In genomic region chr9:133360400-133361393, GRCh38 we compare ENCODE assay signal across 9 cellular contexts. TPM values are rescaled to one million over a fixed set of nuclear protein-coding genes. Genes with fewer than 3 reads are reported as not detected.
DNase-seq lines count a peak whose midpoint lies in the region; ATAC-seq, FAIRE-seq and TF ChIP-seq lines count a peak whose summit lies in the region.
"Had no signal": no experiment of that assay in that cellular context is flagged by ENCODE, and none has a peak within 500 bp of the region (broad histone marks: within the 10 kb centered on the region; RNA-seq: fewer than 3 reads in every experiment).

No MANE protein-coding gene starts in this region.

- ATAC-seq in A549 (no peak), lower lobe of right lung (no peak), HG03432 (IDR thresholded peaks at IDR 0.05; ENCODE audit: unreplicated experiment) (no peak)
- ATAC-seq: pancreas had no signal

- TF ChIP-seq EP300 in A549 (IDR thresholded peaks at IDR 0.05), result no peak

- H3K27ac ChIP-seq in A549 (no peak overlapping the region), lower lobe of right lung (no peak overlapping the region)
- H3K27ac ChIP-seq: pancreas had no signal

- peak overlapping the region; percentile 78 for H3K27ac Mint-ChIP-seq in activated T-helper 2 cell treated with anti-CD3 and anti-CD28 coated beads, Interferon-gamma antibody, Interleukin-2, Interleukin-4, amounts not matched to agents 10 μg/mL and 5 μg/mL and 100 μg/mL, durations not matched to agents 14 hours and 24 hours and 36 hours

- no peak overlapping the region for H3K4me2 ChIP-seq in A549

- H3K9me3 Mint-ChIP-seq in activated T-helper 2 cell treated with anti-CD3 and anti-CD28 coated beads, Interferon-gamma antibody, Interleukin-2, Interleukin-4, amounts not matched to agents 10 μg/mL and 5 μg/mL and 100 μg/mL, durations not matched to agents 14 hours and 24 hours and 36 hours, result no peaks in the 10 kb centered on the region

- FAIRE-seq in A549 (lab: Jason Lieb, UNC), result no peak
- FAIRE-seq: pancreas had no signal

- H3K36me3 ChIP-seq in lower lobe of right lung, result peaks cover 81% of the 10 kb centered on the region

- no peaks in the 10 kb centered on the region for H3K27me3 ChIP-seq in lower lobe of right lung (ENCODE audit: low read depth)
- H3K27me3 ChIP-seq: pancreas had no signal

- TF ChIP-seq CTCF in A549 (IDR thresholded peaks at IDR 0.05) (no peak), lower lobe of right lung (IDR thresholded peaks at IDR 0.05) (no peak)

- H3K4me3 Mint-ChIP-seq in activated T-helper 2 cell treated with anti-CD3 and anti-CD28 coated beads, Interferon-gamma antibody, Interleukin-2, Interleukin-4, amounts not matched to agents 10 μg/mL and 5 μg/mL and 100 μg/mL, durations not matched to agents 14 hours and 24 hours and 36 hours (ENCODE audit: low read depth), result no peak overlapping the region

- no peak for TF ChIP-seq RAD21 in A549 (conservative IDR thresholded peaks at IDR 0.05 in 1 of 2, IDR thresholded peaks at IDR 0.05 in 1 of 2)

- POLR2A ChIA-PET in A549 (lab: Yijun Ruan, JAX), result interaction anchor here (1.2 kb wide), 2 partner anchors 12 to 126 kb away, joined by 3 to 5 read pairs; partner anchors contain the start of genes MED22 and RPL7A

- DNase-seq in A549 (ENCODE audit: low read depth in 1 of 2, low spot score in 1 of 2) (no peak), lower lobe of right lung (peak; percentile 37), cerebellar nuclear complex (lab: John Stamatoyannopoulos, UW) (no peak), hippocampal formation (lab: John Stamatoyannopoulos, UW) (no peak), amygdala (lab: John Stamatoyannopoulos, UW) (no peak)
- DNase-seq in activated T-helper 2 cell treated with anti-CD3 and anti-CD28 coated beads, Interferon-gamma antibody, Interleukin-2, Interleukin-4, amounts not matched to agents 10 μg/mL and 5 μg/mL and 100 μg/mL, durations not matched to agents 14 hours and 24 hours and 36 hours (ENCODE audit: low spot score), result no peak

- H3K36me3 Mint-ChIP-seq in activated T-helper 2 cell treated with anti-CD3 and anti-CD28 coated beads, Interferon-gamma antibody, Interleukin-2, Interleukin-4, amounts not matched to agents 10 μg/mL and 5 μg/mL and 100 μg/mL, durations not matched to agents 14 hours and 24 hours and 36 hours (ENCODE audit: low read depth), result peaks cover 65% of the 10 kb centered on the region

- CTCF ChIA-PET in A549 (lab: Yijun Ruan, JAX), result interaction anchor here (0.7 to 7.5 kb wide), 6 partner anchors 11 to 125 kb away, joined by 3 to 59 read pairs (median 13); partner anchors contain the start of gene CACFD1

- H3K4me1 ChIP-seq in A549 (peaks cover 7% of the 10 kb centered on the region; the same call in 1 of the 3 replicates), lower lobe of right lung (peaks cover 21% of the 10 kb centered on the region)

- intact Hi-C loops in activated T-helper 2 cell treated with anti-CD3 and anti-CD28 coated beads, Interferon-gamma antibody, Interleukin-2, Interleukin-4, amounts not matched to agents 10 μg/mL and 5 μg/mL and 100 μg/mL, durations not matched to agents 14 hours and 24 hours and 36 hours (cut with micrococcal nuclease), result no loop called here
- intact Hi-C loops in lower lobe of right lung (cut with DNase I), result no loop called here

- no peaks in the 10 kb centered on the region for H3K9me3 ChIP-seq in A549
- H3K9me3 ChIP-seq in lower lobe of right lung, result no peaks in the 10 kb centered on the region
- H3K9me3 ChIP-seq: pancreas had no signal

- H3K27me3 Mint-ChIP-seq in activated T-helper 2 cell treated with anti-CD3 and anti-CD28 coated beads, Interferon-gamma antibody, Interleukin-2, Interleukin-4, amounts not matched to agents 10 μg/mL and 5 μg/mL and 100 μg/mL, durations not matched to agents 14 hours and 24 hours and 36 hours (ENCODE audit: low read depth), result no peaks in the 10 kb centered on the region

- 94% methylated on average over 21 of the region's 21 CpGs for WGBS in A549 (ENCODE audit: missing lambda C conversion rate)

- no peak for TF ChIP-seq POLR2A in A549 (IDR thresholded peaks at IDR 0.05; ENCODE audit: low read length)
- peak; percentile 5 for TF ChIP-seq POLR2A in GM19193 (IDR thresholded peaks at IDR 0.05; ENCODE audit: extremely low read depth, insufficient read depth, insufficient read length)

- H3K4me3 ChIP-seq in A549, result no peak overlapping the region
- no peak overlapping the region for H3K4me3 ChIP-seq in lower lobe of right lung
- H3K4me3 ChIP-seq: pancreas had no signal

- peaks cover 37% of the 10 kb centered on the region for H3K4me1 Mint-ChIP-seq in activated T-helper 2 cell treated with anti-CD3 and anti-CD28 coated beads, Interferon-gamma antibody, Interleukin-2, Interleukin-4, amounts not matched to agents 10 μg/mL and 5 μg/mL and 100 μg/mL, durations not matched to agents 14 hours and 24 hours and 36 hours (ENCODE audit: low read depth)

TF ChIP-seq in A549, 52 proteins besides CTCF, POLR2A, EP300 and RAD21:
- TF ChIP-seq E2F6 (IDR thresholded peaks at IDR 0.05; ENCODE audit: borderline replicate concordance, low read depth) (no peak), FOSB (CRISPR knock-in tag; IDR thresholded peaks at IDR 0.05) (0 out of 2 replicates have a peak, but pooled peaks have one; percentile 34)

RNA-seq across cellular contexts. Expression of gene SURF2, which starts 4.3 kb away (rescaled TPM):
- polyA plus RNA-seq in A549 (2011; rRNA removed) (15.4 and 25.2 TPM in 2 replicates), A549 (2017; fragmentation: RNase III; extraction: RNeasy Plus Mini Kit Qiagen cat#74134 plus additional on column Dnase treatment) (34.9 to 36.9 TPM (median 35.6 TPM) in 3 replicates)
- polyA plus RNA-seq in A549 (2012; cell fraction: cytosol; rRNA removed), result 56.1 and 56.8 TPM in 2 replicates
- polyA plus RNA-seq in A549 (2012; cell fraction: nucleus; rRNA removed), result 26.9 and 34.3 TPM in 2 replicates
- polyA minus RNA-seq in A549 (2011; rRNA and poly(A)+ RNA removed), result 8.1 and 8.4 TPM in 2 replicates
- total RNA-seq in activated T-helper 2 cell treated with anti-CD3 and anti-CD28 coated beads, Interferon-gamma antibody, Interleukin-2, Interleukin-4, amounts not matched to agents 10 μg/mL and 5 μg/mL and 100 μg/mL, durations not matched to agents 14 hours and 24 hours and 36 hours, result 16.9 and 22.1 TPM in 2 replicates
- total RNA-seq in lower lobe of right lung, result 15.2 TPM

RNA-seq across cellular contexts. Expression of gene SURF1, which starts 4.4 kb away (rescaled TPM):
- 47.5 and 63.0 TPM in 2 replicates for polyA plus RNA-seq in A549 (2011; rRNA removed)
- polyA plus RNA-seq in A549 (2012; cell fraction: cytosol; rRNA removed), result 28.8 and 32.5 TPM in 2 replicates
- 31.7 and 33.8 TPM in 2 replicates for polyA plus RNA-seq in A549 (2012; cell fraction: nucleus; rRNA removed)
- 25.3 to 28.6 TPM (median 27.7 TPM) in 3 replicates for polyA plus RNA-seq in A549 (2017; fragmentation: RNase III; extraction: RNeasy Plus Mini Kit Qiagen cat#74134 plus additional on column Dnase treatment)
- 19.5 and 29.0 TPM in 2 replicates for polyA minus RNA-seq in A549 (2011; rRNA and poly(A)+ RNA removed)
- 32.4 and 33.0 TPM in 2 replicates for total RNA-seq in activated T-helper 2 cell treated with anti-CD3 and anti-CD28 coated beads, Interferon-gamma antibody, Interleukin-2, Interleukin-4, amounts not matched to agents 10 μg/mL and 5 μg/mL and 100 μg/mL, durations not matched to agents 14 hours and 24 hours and 36 hours
- 49.4 TPM for total RNA-seq in lower lobe of right lung

RNA-seq across cellular contexts. Expression of gene RPL7A, which starts 12.7 kb away (rescaled TPM):
- polyA plus RNA-seq in A549 (2011; rRNA removed) (2,218 and 2,405 TPM in 2 replicates), A549 (2017; fragmentation: RNase III; extraction: RNeasy Plus Mini Kit Qiagen cat#74134 plus additional on column Dnase treatment) (2,511 to 2,766 TPM (median 2,608 TPM) in 3 replicates)
- 3,633 and 4,197 TPM in 2 replicates for polyA plus RNA-seq in A549 (2012; cell fraction: cytosol; rRNA removed)
- polyA plus RNA-seq in A549 (2012; cell fraction: nucleus; rRNA removed), result 1,837 and 2,384 TPM in 2 replicates
- 1,872 and 2,628 TPM in 2 replicates for polyA minus RNA-seq in A549 (2011; rRNA and poly(A)+ RNA removed)
- total RNA-seq in activated T-helper 2 cell treated with anti-CD3 and anti-CD28 coated beads, Interferon-gamma antibody, Interleukin-2, Interleukin-4, amounts not matched to agents 10 μg/mL and 5 μg/mL and 100 μg/mL, durations not matched to agents 14 hours and 24 hours and 36 hours, result 2,586 and 2,588 TPM in 2 replicates
- total RNA-seq in lower lobe of right lung, result 1,397 TPM

RNA-seq across cellular contexts. Expression of gene MED22, which starts 12.8 kb away (rescaled TPM):
- polyA plus RNA-seq in A549 (2011; rRNA removed) (15.7 and 18.4 TPM in 2 replicates), A549 (2017; fragmentation: RNase III; extraction: RNeasy Plus Mini Kit Qiagen cat#74134 plus additional on column Dnase treatment) (20.4 to 22.8 TPM (median 22.0 TPM) in 3 replicates)
- 30.9 and 37.1 TPM in 2 replicates for polyA plus RNA-seq in A549 (2012; cell fraction: cytosol; rRNA removed)
- polyA plus RNA-seq in A549 (2012; cell fraction: nucleus; rRNA removed), result 49.7 and 50.6 TPM in 2 replicates
- polyA minus RNA-seq in A549 (2011; rRNA and poly(A)+ RNA removed), result 32.2 and 42.8 TPM in 2 replicates
- 35.2 and 36.4 TPM in 2 replicates for total RNA-seq in activated T-helper 2 cell treated with anti-CD3 and anti-CD28 coated beads, Interferon-gamma antibody, Interleukin-2, Interleukin-4, amounts not matched to agents 10 μg/mL and 5 μg/mL and 100 μg/mL, durations not matched to agents 14 hours and 24 hours and 36 hours
- 24.4 TPM for total RNA-seq in lower lobe of right lung

RNA-seq across cellular contexts. Expression of gene SURF4, which starts 15.2 kb away (rescaled TPM):
- polyA plus RNA-seq in A549 (2011; rRNA removed), result 169 and 174 TPM in 2 replicates
- polyA plus RNA-seq in A549 (2012; cell fraction: cytosol; rRNA removed), result 138 and 190 TPM in 2 replicates
- 185 and 190 TPM in 2 replicates for polyA plus RNA-seq in A549 (2012; cell fraction: nucleus; rRNA removed)
- polyA plus RNA-seq in A549 (2017; fragmentation: RNase III; extraction: RNeasy Plus Mini Kit Qiagen cat#74134 plus additional on column Dnase treatment), result 140 to 159 TPM (median 158 TPM) in 3 replicates
- 172 and 248 TPM in 2 replicates for polyA minus RNA-seq in A549 (2011; rRNA and poly(A)+ RNA removed)
- total RNA-seq in activated T-helper 2 cell treated with anti-CD3 and anti-CD28 coated beads, Interferon-gamma antibody, Interleukin-2, Interleukin-4, amounts not matched to agents 10 μg/mL and 5 μg/mL and 100 μg/mL, durations not matched to agents 14 hours and 24 hours and 36 hours, result 388 and 393 TPM in 2 replicates
- total RNA-seq in lower lobe of right lung, result 126 TPM
